In genomic region chr6:75202676-75203131, GRCh38 we compare ENCODE assay signal across 10 cellular contexts. TPM values are rescaled to one million over a fixed set of nuclear protein-coding genes. Genes with fewer than 3 reads are reported as not detected.
A peak's percentile ranks its signal among the peaks of the same experiment; 100 is the strongest.
DNase-seq lines count a peak whose midpoint lies in the region; ATAC-seq, FAIRE-seq and TF ChIP-seq lines count a peak whose summit lies in the region.
"Had no signal": no experiment of that assay in that cellular context is flagged by ENCODE, and none has a peak within 500 bp of the region (broad histone marks: within the 10 kb centered on the region; RNA-seq: fewer than 3 reads in every experiment).

No MANE protein-coding gene starts in this region.

- TF ChIP-seq EP300 in H1 (IDR thresholded peaks at IDR 0.05; ENCODE audit: borderline replicate concordance in 1 of 2, low read depth in 2 of 2, low read length in 2 of 2): no peak

- TF ChIP-seq CTCF in heart left ventricle (IDR thresholded peaks at IDR 0.05) (no peak), H1 (IDR thresholded peaks at IDR 0.05; ENCODE audit: control extremely low read depth in 1 of 3, insufficient read depth in 1 of 3, low read depth in 1 of 3, low read length in 3 of 3) (no peak), vagina (IDR thresholded peaks at IDR 0.05) (no peak)

- no peak overlapping the region for H3K9ac ChIP-seq in H1 (replicated peaks in 1 of 4; ENCODE audit: extremely low read depth in 1 of 4, low read depth in 3 of 4, low read length in 3 of 4)

- H3K27ac Mint-ChIP-seq in activated CD8-positive, alpha-beta T cell treated with anti-CD3 and anti-CD28 coated beads, Interleukin-2, amount 10 ng/mL, durations not matched to agents 7 days and 5 days: no peak overlapping the region
- H3K27ac Mint-ChIP-seq: memory B cell had no signal

- H2AFZ ChIP-seq in H1 (ENCODE audit: low read length): no peak overlapping the region

- POLR2A ChIA-PET in H1 (lab: Charles Lee; ENCODE audit: partially characterized antibody): interaction anchor here (0.7 kb wide), 1 partner anchor 27 kb away, joined by 3 read pairs; no protein-coding TSS in a partner anchor
- POLR2A ChIA-PET in activated CD8-positive, alpha-beta T cell treated with anti-CD3 and anti-CD28 coated beads, Interleukin-2, amount 10 ng/mL, durations not matched to agents 7 days and 5 days (lab: Charles Lee): no interaction called here

- no peak overlapping the region for H4K91ac ChIP-seq in H1 (replicated peaks; ENCODE audit: insufficient read length, low read length)

- no peak overlapping the region for H2AK5ac ChIP-seq in H1 (ENCODE audit: low read depth, low read length)

- H3K79me2 ChIP-seq in H1 (ENCODE audit: control insufficient read depth in 1 of 2, insufficient read depth in 2 of 2, low read length in 2 of 2): no peaks in the 10 kb centered on the region

- H3K36me3 Mint-ChIP-seq in activated CD8-positive, alpha-beta T cell treated with anti-CD3 and anti-CD28 coated beads, Interleukin-2, amount 10 ng/mL, durations not matched to agents 7 days and 5 days (ENCODE audit: low read depth): no peaks in the 10 kb centered on the region
- H3K36me3 Mint-ChIP-seq: memory B cell had no signal

- H3K18ac ChIP-seq in H1 (ENCODE audit: extremely low read depth, low read length): no peak overlapping the region

- H3K27me3 ChIP-seq in heart left ventricle (peaks cover 2 to 78% (median 32%) of the 10 kb centered on the region in 9 donors), H1 (replicated peaks in 1 of 4; ENCODE audit: control insufficient read depth in 3 of 4, extremely low read depth in 1 of 4, insufficient read depth in 3 of 4, low read length in 3 of 4) (peaks cover 35 to 68% (median 61%) of the 10 kb centered on the region in 4 experiments), muscle layer of duodenum (ENCODE audit: low read depth, low read length) (peaks cover 32% of the 10 kb centered on the region), vagina (no peaks in the 10 kb centered on the region)

- H2BK15ac ChIP-seq in H1 (ENCODE audit: low read length): no peak overlapping the region

- H3K36me3 ChIP-seq in heart left ventricle (no peaks in the 10 kb centered on the region), H1 (ENCODE audit: control insufficient read depth in 2 of 4, insufficient read depth in 4 of 4, low read length in 3 of 4) (no peaks in the 10 kb centered on the region), muscle layer of duodenum (ENCODE audit: control insufficient read depth in 1 of 2, insufficient read depth in 2 of 2, low read length in 2 of 2) (no peaks in the 10 kb centered on the region), vagina (no peaks in the 10 kb centered on the region)

- H3K14ac ChIP-seq in H1 (ENCODE audit: insufficient read length): no peak overlapping the region

- no peak for FAIRE-seq in H1 (lab: Jason Lieb, UNC)

- H3K23ac ChIP-seq in H1 (ENCODE audit: insufficient read length): no peak overlapping the region

- H3K9me3 ChIP-seq in heart left ventricle: no peaks in the 10 kb centered on the region
- no peaks in the 10 kb centered on the region for H3K9me3 ChIP-seq in H1 (ENCODE audit: insufficient read depth in 2 of 2, low read depth in 1 of 2, low read length in 1 of 2)
- H3K9me3 ChIP-seq in muscle layer of duodenum (ENCODE audit: control insufficient read depth in 1 of 2, low read length in 2 of 2): no peaks in the 10 kb centered on the region
- no peaks in the 10 kb centered on the region for H3K9me3 ChIP-seq in vagina

- no peak for ATAC-seq in heart left ventricle
- ATAC-seq in Right ventricle myocardium inferior: no peak
- ATAC-seq in activated CD8-positive, alpha-beta T cell treated with anti-CD3 and anti-CD28 coated beads, Interleukin-2, amount 10 ng/mL, durations not matched to agents 7 days and 5 days: no peak

- no peak overlapping the region for H2BK12ac ChIP-seq in H1 (ENCODE audit: low read depth, low read length)

- no peaks in the 10 kb centered on the region for H3K79me1 ChIP-seq in H1 (ENCODE audit: low read depth, low read length)

- peaks cover 40% of the 10 kb centered on the region for H3K4me1 Mint-ChIP-seq in activated CD8-positive, alpha-beta T cell treated with anti-CD3 and anti-CD28 coated beads, Interleukin-2, amount 10 ng/mL, durations not matched to agents 7 days and 5 days (ENCODE audit: low read depth)

- H3K23me2 ChIP-seq in H1 (ENCODE audit: low read depth, low read length): peaks cover 38% of the 10 kb centered on the region

- no peak for DNase-seq in heart left ventricle
- DNase-seq in Right ventricle myocardium inferior (ENCODE audit: missing footprints): no peak
- DNase-seq in H1 (ENCODE audit: low read depth in 1 of 2, low spot score in 2 of 2): peak in 1 of 2 experiments; percentile 56
- DNase-seq in vagina (ENCODE audit: extremely low spot score in 2 of 2): no peak
- no peak for DNase-seq in CD1c-positive myeloid dendritic cell (ENCODE audit: extremely low spot score)
- DNase-seq in activated CD8-positive, alpha-beta T cell treated with anti-CD3 and anti-CD28 coated beads, Interleukin-2, amount 10 ng/mL, durations not matched to agents 7 days and 5 days: no peak
- DNase-seq in NCI-H1048 (lab: John Stamatoyannopoulos, UW): no peak

- CTCF ChIA-PET in H1 (lab: Charles Lee; ENCODE audit: partially characterized antibody): interaction anchor here (0.7 to 11.0 kb wide), 33 partner anchors 7 to 1469 kb away, joined by 3 to 104 read pairs (median 4); no protein-coding TSS in a partner anchor
- CTCF ChIA-PET in activated CD8-positive, alpha-beta T cell treated with anti-CD3 and anti-CD28 coated beads, Interleukin-2, amount 10 ng/mL, durations not matched to agents 7 days and 5 days (lab: Charles Lee): interaction anchor here (1.2 kb wide), 1 partner anchor 9 kb away, joined by 4 read pairs; no protein-coding TSS in a partner anchor

- peak overlapping the region in 7 of 12 donors; percentile 14 to 86 (median 77) for H3K27ac ChIP-seq in heart left ventricle
- no peak overlapping the region for H3K27ac ChIP-seq in H1 (ENCODE audit: low read depth, low read length)
- H3K27ac ChIP-seq in muscle layer of duodenum (ENCODE audit: low read length): peak overlapping the region; percentile 94
- H3K27ac ChIP-seq in vagina: peak overlapping the region; percentile 87

- H3K4me3 Mint-ChIP-seq in activated CD8-positive, alpha-beta T cell treated with anti-CD3 and anti-CD28 coated beads, Interleukin-2, amount 10 ng/mL, durations not matched to agents 7 days and 5 days: no peak overlapping the region
- H3K4me3 Mint-ChIP-seq: memory B cell had no signal

- H3K4me1 ChIP-seq in heart left ventricle (peaks cover 0 to 48% (median 14%) of the 10 kb centered on the region in 12 donors), H1 (replicated peaks in 1 of 4; ENCODE audit: control insufficient read depth in 3 of 4, insufficient read depth in 4 of 4, low read length in 3 of 4) (peaks cover 0 to 29% (median 9%) of the 10 kb centered on the region in 4 experiments; a peak in 4 of 7 replicates), muscle layer of duodenum (ENCODE audit: control insufficient read depth in 1 of 2, insufficient read depth in 2 of 2, low read length in 2 of 2) (peaks cover 0 to 25% of the 10 kb centered on the region in 2 donors), vagina (peaks cover 46% of the 10 kb centered on the region)

- no peak overlapping the region for H2BK120ac ChIP-seq in H1 (replicated peaks; ENCODE audit: low read depth, low read length)

- peak overlapping the region; percentile 91 to 97 for H3K4me2 ChIP-seq in H1 (ENCODE audit: insufficient read depth in 1 of 2, low read depth in 2 of 2, low read length in 2 of 2)

- no peaks in the 10 kb centered on the region for H3K9me3 Mint-ChIP-seq in activated CD8-positive, alpha-beta T cell treated with anti-CD3 and anti-CD28 coated beads, Interleukin-2, amount 10 ng/mL, durations not matched to agents 7 days and 5 days (ENCODE audit: insufficient read depth)
- H3K9me3 Mint-ChIP-seq: memory B cell had no signal

- peaks cover 0 to 2% of the 10 kb centered on the region in 2 experiments for H4K20me1 ChIP-seq in H1 (replicated peaks in 1 of 2; ENCODE audit: control insufficient read depth in 1 of 2, insufficient read depth in 2 of 2, low read length in 2 of 2)

- peaks cover 77% of the 10 kb centered on the region for H3K27me3 Mint-ChIP-seq in activated CD8-positive, alpha-beta T cell treated with anti-CD3 and anti-CD28 coated beads, Interleukin-2, amount 10 ng/mL, durations not matched to agents 7 days and 5 days (ENCODE audit: low read depth)

- no peak overlapping the region for H4K5ac ChIP-seq in H1 (ENCODE audit: insufficient read length, low read depth, low read length)

- no peak overlapping the region for H4K8ac ChIP-seq in H1 (ENCODE audit: extremely low read depth, insufficient read depth, low read length)

- no peak overlapping the region for H2BK5ac ChIP-seq in H1 (ENCODE audit: low read depth, low read length)

- WGBS in heart left ventricle, 4 donors: 61 to 76% (median 68%) methylated on average over 12 of the region's 12 CpGs
- WGBS in H1 (ENCODE audit: extremely low coverage in 1 of 2, insufficient coverage in 1 of 2, insufficient read length in 1 of 2, insufficient replicate concordance in 2 of 2, low coverage in 1 of 2, low lambda C conversion rate in 2 of 2, missing lambda C conversion rate in 1 of 2), 2 experiments: 19% methylated on average over 12 of the region's 12 CpGs; no CpG with 5 or more reads in 1 of the 2 experiments

- TF ChIP-seq POLR2A in heart left ventricle (IDR thresholded peaks at IDR 0.05) (no peak), H1 (IDR thresholded peaks at IDR 0.05; ENCODE audit: control extremely low read depth in 1 of 2, low read depth in 2 of 2, low read length in 2 of 2) (no peak), vagina (IDR thresholded peaks at IDR 0.05) (no peak)

- intact Hi-C loops in heart left ventricle (cut with DNase I) (loop anchor here in 9 of 10 donors (5.0 to 10.0 kb wide), 11 partner anchors 308 to 1528 kb away; no protein-coding TSS in a partner anchor), Right ventricle myocardium inferior (cut with DNase I) (loop anchor here (10.0 kb wide), 5 partner anchors 208 to 1348 kb away; no protein-coding TSS in a partner anchor), vagina (cut with DNase I) (loop anchor here (10.0 kb wide), 3 partner anchors 598 to 1458 kb away; no protein-coding TSS in a partner anchor)

- H3K56ac ChIP-seq in H1 (replicated peaks; ENCODE audit: insufficient read length, low read depth, low read length): no peak overlapping the region

- peak overlapping the region in 10 of 12 donors; percentile 6 to 69 (median 40) for H3K4me3 ChIP-seq in heart left ventricle
- peak overlapping the region; percentile 45 to 68 (median 54); a peak in 7 of 8 replicates for H3K4me3 ChIP-seq in H1 (ENCODE audit: extremely low read depth in 1 of 4, insufficient read depth in 2 of 4, low read depth in 3 of 4, low read length in 4 of 4)
- H3K4me3 ChIP-seq in muscle layer of duodenum (ENCODE audit: low read depth in 1 of 2, low read length in 2 of 2): peak overlapping the region; percentile 38 to 76
- H3K4me3 ChIP-seq in vagina: peak overlapping the region; percentile 32 to 43

- H2BK20ac ChIP-seq in H1 (ENCODE audit: low read length): no peak overlapping the region

- no peak for TF ChIP-seq RAD21 in H1 (IDR thresholded peaks at IDR 0.05 in 1 of 2, conservative IDR thresholded peaks at IDR 0.05 in 1 of 2; ENCODE audit: low read depth in 2 of 2, low read length in 2 of 2)

- H3K4ac ChIP-seq in H1 (replicated peaks; ENCODE audit: insufficient read length, low read depth, low read length): no peak overlapping the region

RNA-seq across cellular contexts. Expression of gene COL12A1, which starts 3.1 kb away (rescaled TPM):
- total RNA-seq in heart left ventricle: 10 to 100 TPM in 8 of 9 donors, 1 to 10 TPM in 1; 9.4 to 26.8 (median 24.0) TPM
- polyA plus RNA-seq in heart left ventricle: 1 to 10 TPM; 3.1 to 4.7 TPM
- total RNA-seq in Right ventricle myocardium inferior: 15.5 TPM
- 4.7 TPM in 2 replicates for total RNA-seq in H1 (2021; fragmentation: NEBNext Ultra II Directional; extraction: Animal tissue kit (Norgen Biotek cat#: 25700))
- 1.4 TPM in 2 replicates for polyA plus RNA-seq in H1 (2011; rRNA removed)
- 1.9 TPM for polyA plus RNA-seq in H1 (2011; cell fraction: cytosol; rRNA removed)
- 5.7 TPM for polyA plus RNA-seq in H1 (2011; cell fraction: nucleus; rRNA removed)
- polyA plus RNA-seq in H1 (2012, experiment 1 of 2): 1.9 to 3.1 TPM (median 2.6 TPM) in 4 replicates
- polyA plus RNA-seq in H1 (2012, experiment 2 of 2): 0.46 TPM
- polyA plus RNA-seq in H1 (2013, experiment 1 of 2): 4.2 TPM
- polyA plus RNA-seq in H1 (2013, experiment 2 of 2): 4.3 TPM
- polyA minus RNA-seq in H1 (2011; rRNA and poly(A)+ RNA removed): 12.9 and 13.0 TPM in 2 replicates
- polyA minus RNA-seq in H1 (2011; cell fraction: cytosol; rRNA and poly(A)+ RNA removed): 4.8 TPM
- 10.4 TPM for polyA minus RNA-seq in H1 (2011; cell fraction: nucleus; rRNA and poly(A)+ RNA removed)
- 130 TPM for total RNA-seq in vagina
- under 1 TPM in 1 of 2 experiments, not detected in 1; 0.05 TPM for total RNA-seq in activated CD8-positive, alpha-beta T cell treated with anti-CD3 and anti-CD28 coated beads, Interleukin-2, amount 10 ng/mL, durations not matched to agents 7 days and 5 days
- total RNA-seq: T-helper 2 cell treated with Interferon-gamma antibody and Interleukin-4, amounts not matched to agents 100 ng/mL and 5 ng/mL, for 36 hours had no signal

RNA-seq across cellular contexts. Expression of gene COX7A2, which starts 40.9 kb away (rescaled TPM):
- total RNA-seq in heart left ventricle (1,000 to 10,000 TPM in 4 of 9 donors, 100 to 1,000 TPM in 5; 646 to 1,301 (median 986) TPM), Right ventricle myocardium inferior (969 TPM), vagina (286 TPM)
- polyA plus RNA-seq in heart left ventricle (1,000 to 10,000 TPM; 1,329 to 1,466 TPM), H1 (2011; rRNA removed) (198 and 262 TPM in 2 replicates)
- total RNA-seq in H1 (2021; fragmentation: NEBNext Ultra II Directional; extraction: Animal tissue kit (Norgen Biotek cat#: 25700)): 456 and 468 TPM in 2 replicates
- polyA plus RNA-seq in H1 (2011; cell fraction: cytosol; rRNA removed): 257 TPM
- polyA plus RNA-seq in H1 (2011; cell fraction: nucleus; rRNA removed): 167 TPM
- 351 to 525 TPM (median 436 TPM) in 4 replicates for polyA plus RNA-seq in H1 (2012, experiment 1 of 2)
- polyA plus RNA-seq in H1 (2012, experiment 2 of 2): 2,411 TPM
- 1,987 TPM for polyA plus RNA-seq in H1 (2013, experiment 1 of 2)
- 1,925 TPM for polyA plus RNA-seq in H1 (2013, experiment 2 of 2)
- polyA minus RNA-seq in H1 (2011; rRNA and poly(A)+ RNA removed): 31.6 and 33.7 TPM in 2 replicates
- 32.1 TPM for polyA minus RNA-seq in H1 (2011; cell fraction: cytosol; rRNA and poly(A)+ RNA removed)
- polyA minus RNA-seq in H1 (2011; cell fraction: nucleus; rRNA and poly(A)+ RNA removed): 48.3 TPM
- total RNA-seq in activated CD8-positive, alpha-beta T cell treated with anti-CD3 and anti-CD28 coated beads, Interleukin-2, amount 10 ng/mL, durations not matched to agents 7 days and 5 days: 100 to 1,000 TPM; 430 to 441 TPM
